In genomic region chr15:47750740-47751262, GRCh38 we compare ENCODE assay signal across 19 cellular contexts. TPM values are rescaled to one million over a fixed set of nuclear protein-coding genes. Genes with fewer than 3 reads are reported as not detected.
DNase-seq lines count a peak whose midpoint lies in the region; ATAC-seq, FAIRE-seq and TF ChIP-seq lines count a peak whose summit lies in the region.
"Had no signal": no experiment of that assay in that cellular context is flagged by ENCODE, and none has a peak within 500 bp of the region (broad histone marks: within the 10 kb centered on the region; RNA-seq: fewer than 3 reads in every experiment).

No MANE protein-coding gene starts in this region.

- no peak overlapping the region for H3K4ac ChIP-seq in mesenchymal stem cell (ENCODE audit: low read depth in 1 of 2, low read length in 2 of 2)

- H2AFZ ChIP-seq in endothelial cell of umbilical vein (ENCODE audit: low read depth, low read length) (no peak overlapping the region), mesenchymal stem cell (ENCODE audit: low read depth, low read length) (no peak overlapping the region), smooth muscle cell (ENCODE audit: low read depth) (no peak overlapping the region)

- H3K18ac ChIP-seq in mesenchymal stem cell (ENCODE audit: low read depth in 1 of 2, low read length in 2 of 2), result peak overlapping the region; percentile 58

- no peak for ATAC-seq in heart right ventricle
- no peak for ATAC-seq in GM21786 (IDR thresholded peaks at IDR 0.05; ENCODE audit: unreplicated experiment)
- ATAC-seq: HepG2, Right ventricle myocardium inferior had no signal

- no peak overlapping the region for H3K9ac ChIP-seq in endothelial cell of umbilical vein (replicated peaks; ENCODE audit: extremely low read depth, insufficient read depth, low read length)
- H3K9ac ChIP-seq in mesenchymal stem cell (ENCODE audit: low read length), result no peak overlapping the region
- H3K9ac ChIP-seq in smooth muscle cell (ENCODE audit: low read depth), result no peak overlapping the region
- H3K9ac ChIP-seq: KMS-11 had no signal

- no TSS peak for BruUV-seq in endothelial cell of umbilical vein (replicated peaks; lab: Mats Ljungman, UMichigan)

- H2BK5ac ChIP-seq in mesenchymal stem cell (ENCODE audit: low read depth, low read length, poor library complexity, severe bottlenecking), result no peak overlapping the region

- dilution Hi-C loops in endothelial cell of umbilical vein (cut with MboI; ENCODE audit: extremely low pct_ligation_motif_present, low sequenced_read_pairs), result no loop called here

- H3K4me2 ChIP-seq in endothelial cell of umbilical vein (ENCODE audit: insufficient read depth, low read length) (peak overlapping the region; percentile 43), mesenchymal stem cell (ENCODE audit: low read length, poor library complexity, severe bottlenecking) (peak overlapping the region; percentile 27), smooth muscle cell (peak overlapping the region; percentile 60)
- H3K4me2 ChIP-seq: KMS-11 had no signal

- no peak for TF ChIP-seq POLR2A in endothelial cell of umbilical vein (IDR thresholded peaks at IDR 0.05; ENCODE audit: low read depth, low read length)
- no peak for TF ChIP-seq POLR2A in sigmoid colon (IDR thresholded peaks at IDR 0.05)

- H3K79me2 ChIP-seq in endothelial cell of umbilical vein (ENCODE audit: control insufficient read depth, insufficient read depth, low read length), result no peaks in the 10 kb centered on the region
- peaks cover 62% of the 10 kb centered on the region for H3K79me2 ChIP-seq in smooth muscle cell (ENCODE audit: low read depth)

- peak overlapping the region; percentile 62 for H2AK5ac ChIP-seq in mesenchymal stem cell (ENCODE audit: low read length, severe bottlenecking)

- 80 to 82% methylated on average over 4 of the region's 4 CpGs for WGBS in heart right ventricle, 2 donors
- 56% methylated on average over 3 of the region's 4 CpGs for WGBS in mesenchymal stem cell
- WGBS in smooth muscle cell (ENCODE audit: low lambda C conversion rate), result 90% methylated on average over 4 of the region's 4 CpGs
- WGBS in sigmoid colon, 2 donors, result 87 to 90% methylated on average over 4 of the region's 4 CpGs

- peak overlapping the region; percentile 76 for H4K8ac ChIP-seq in mesenchymal stem cell (ENCODE audit: low read length)

- POLR2A ChIA-PET in endothelial cell of umbilical vein (lab: Charles Lee), result no interaction called here

- H3K27me3 ChIP-seq in cardiac muscle cell (no peaks in the 10 kb centered on the region), heart right ventricle (no peaks in the 10 kb centered on the region), endothelial cell of umbilical vein (ENCODE audit: control insufficient read depth in 2 of 2, insufficient read depth in 2 of 2, low read length in 2 of 2) (no peaks in the 10 kb centered on the region), mesenchymal stem cell (ENCODE audit: control insufficient read depth in 1 of 2, insufficient read depth in 1 of 2, low read length in 2 of 2) (no peaks in the 10 kb centered on the region), smooth muscle cell (ENCODE audit: low read depth) (no peaks in the 10 kb centered on the region), sigmoid colon (no peaks in the 10 kb centered on the region)

- TF ChIP-seq CTCF in cardiac muscle cell (IDR thresholded peaks at IDR 0.05; ENCODE audit: low read depth, low read length) (no peak), heart right ventricle (IDR thresholded peaks at IDR 0.05) (no peak), endothelial cell of umbilical vein (IDR thresholded peaks at IDR 0.05; ENCODE audit: extremely low read depth in 1 of 2, insufficient read depth in 1 of 2, low read depth in 1 of 2, low read length in 2 of 2) (no peak), smooth muscle cell (IDR thresholded peaks at IDR 0.05; ENCODE audit: borderline replicate concordance, insufficient read depth, poor library complexity, severe bottlenecking) (no peak), sigmoid colon (IDR thresholded peaks at IDR 0.05) (no peak)

- intact Hi-C loops in heart right ventricle (cut with DNase I), result no loop called here
- intact Hi-C loops in endothelial cell of umbilical vein (cut with micrococcal nuclease), result loop anchor here (1.0 to 10.0 kb wide), 2 partner anchors 34 to 556 kb away; partner anchors contain the start of gene SEMA6D
- intact Hi-C loops in sigmoid colon (cut with DNase I), result no loop called here

- peaks cover 9% of the 10 kb centered on the region for H3F3A ChIP-seq in smooth muscle cell (ENCODE audit: low read depth)

- H2BK120ac ChIP-seq in mesenchymal stem cell (ENCODE audit: low read depth, low read length), result peak overlapping the region; percentile 42

- H3K9me3 ChIP-seq in cardiac muscle cell (ENCODE audit: low read depth) (no peaks in the 10 kb centered on the region), heart right ventricle (peaks cover 0 to 31% (median 13%) of the 10 kb centered on the region in 11 donors), endothelial cell of umbilical vein (replicated peaks; ENCODE audit: control insufficient read depth, insufficient read depth, low read length) (peaks cover 4% of the 10 kb centered on the region), mesenchymal stem cell (ENCODE audit: control insufficient read depth, low read length) (peaks cover 21% of the 10 kb centered on the region), smooth muscle cell (replicated peaks; ENCODE audit: low read depth) (peaks cover 9% of the 10 kb centered on the region), sigmoid colon (peaks cover 0 to 9% (median 3%) of the 10 kb centered on the region in 4 donors)

- H3K79me1 ChIP-seq in mesenchymal stem cell (replicated peaks; ENCODE audit: low read length, poor library complexity, severe bottlenecking), result no peaks in the 10 kb centered on the region

- no peak overlapping the region for H3K23ac ChIP-seq in mesenchymal stem cell (ENCODE audit: low read length in 2 of 2)

- peak overlapping the region; percentile 57 for H2BK15ac ChIP-seq in mesenchymal stem cell (ENCODE audit: low read depth, poor library complexity, severe bottlenecking)

- H4K20me1 ChIP-seq in endothelial cell of umbilical vein (replicated peaks; ENCODE audit: control insufficient read depth, extremely low read depth, insufficient read depth, low read length) (no peaks in the 10 kb centered on the region), smooth muscle cell (ENCODE audit: low read depth) (peaks cover 3% of the 10 kb centered on the region)

- H4K91ac ChIP-seq in mesenchymal stem cell (ENCODE audit: low read length), result peak overlapping the region; percentile 43

- H3K4me1 ChIP-seq in cardiac muscle cell (ENCODE audit: low read depth), result peaks cover 39% of the 10 kb centered on the region
- H3K4me1 ChIP-seq in heart right ventricle, result peaks cover 0 to 31% (median 14%) of the 10 kb centered on the region in 9 donors
- H3K4me1 ChIP-seq in endothelial cell of umbilical vein (ENCODE audit: control insufficient read depth, extremely low read depth, insufficient read depth, low read length), result peaks cover 17% of the 10 kb centered on the region
- peaks cover 3% of the 10 kb centered on the region for H3K4me1 ChIP-seq in mesenchymal stem cell (ENCODE audit: control insufficient read depth, insufficient read depth, low read depth, low read length)
- no peaks in the 10 kb centered on the region for H3K4me1 ChIP-seq in smooth muscle cell (ENCODE audit: low read depth)
- no peaks in the 10 kb centered on the region for H3K4me1 ChIP-seq in sigmoid colon
- H3K4me1 ChIP-seq: Caco-2 had no signal

- H3K27ac ChIP-seq in cardiac muscle cell (peak overlapping the region; percentile 52), heart right ventricle (no peak overlapping the region), endothelial cell of umbilical vein (ENCODE audit: insufficient read depth, low read depth, low read length) (peak overlapping the region; percentile 58), mesenchymal stem cell (ENCODE audit: low read length, poor library complexity, severe bottlenecking) (peak overlapping the region; percentile 77), smooth muscle cell (ENCODE audit: low read depth) (peak overlapping the region; percentile 65), sigmoid colon (no peak overlapping the region)
- H3K27ac ChIP-seq: KMS-11, SK-N-MC had no signal

- DNase-seq in cardiac muscle cell (ENCODE audit: low read depth in 1 of 2, low spot score in 1 of 2) (no peak), heart right ventricle (no peak), endothelial cell of umbilical vein (ENCODE audit: low read depth, low spot score) (no peak), mesenchymal stem cell (no peak), smooth muscle cell (lab: John Stamatoyannopoulos, UW; ENCODE audit: unreplicated experiment) (no peak), activated gamma-delta T cell (lab: John Stamatoyannopoulos, UW) (no peak), sigmoid colon (no peak)
- DNase-seq: Caco-2; CD4-positive, CD25-positive, alpha-beta regulatory T cell; NCI-H1417; NCI-H1930; NCI-H526 had no signal

- H3K4me3 ChIP-seq in cardiac muscle cell (no peak overlapping the region), heart right ventricle (no peak overlapping the region), endothelial cell of umbilical vein (replicated peaks in 1 of 3; ENCODE audit: insufficient read depth in 1 of 3, low read depth in 1 of 3, low read length in 3 of 3) (no peak overlapping the region), mesenchymal stem cell (ENCODE audit: insufficient read depth in 1 of 2, low read depth in 1 of 2, low read length in 2 of 2) (no peak overlapping the region), smooth muscle cell (no peak overlapping the region), sigmoid colon (no peak overlapping the region)
- H3K4me3 ChIP-seq: SK-N-MC had no signal

- H3K14ac ChIP-seq in mesenchymal stem cell (ENCODE audit: low read length in 2 of 2), result no peak overlapping the region

- peak overlapping the region in 1 of 2 experiments; percentile 76 for H2BK12ac ChIP-seq in mesenchymal stem cell (ENCODE audit: low read length in 2 of 2)

- TF ChIP-seq EP300 in sigmoid colon (IDR thresholded peaks at IDR 0.05), result no peak

- H3K9me1 ChIP-seq in endothelial cell of umbilical vein (replicated peaks; ENCODE audit: control insufficient read depth, extremely low read depth, insufficient read depth, low read length), result no peaks in the 10 kb centered on the region

- FAIRE-seq in endothelial cell of umbilical vein (lab: Jason Lieb, UNC), result no peak
- FAIRE-seq: GM12891, GM18507, HepG2 had no signal

- CTCF ChIA-PET in endothelial cell of umbilical vein (lab: Charles Lee), result interaction anchor here (1.0 to 1.6 kb wide), 4 partner anchors 33 to 555 kb away, joined by 3 to 10 read pairs (median 6); partner anchors contain the start of gene SEMA6D

- peaks cover 3% of the 10 kb centered on the region for H3K36me3 ChIP-seq in cardiac muscle cell
- H3K36me3 ChIP-seq in heart right ventricle, result peaks cover 0 to 15% (median 0%) of the 10 kb centered on the region in 9 donors
- H3K36me3 ChIP-seq in endothelial cell of umbilical vein (ENCODE audit: control insufficient read depth in 2 of 2, extremely low read depth in 1 of 2, insufficient read depth in 2 of 2, low read length in 2 of 2), result no peaks in the 10 kb centered on the region
- H3K36me3 ChIP-seq in mesenchymal stem cell (ENCODE audit: control insufficient read depth in 1 of 2, insufficient read depth in 2 of 2, low read depth in 1 of 2, low read length in 2 of 2), result no peaks in the 10 kb centered on the region
- H3K36me3 ChIP-seq in smooth muscle cell (ENCODE audit: low read depth), result no peaks in the 10 kb centered on the region
- no peaks in the 10 kb centered on the region for H3K36me3 ChIP-seq in sigmoid colon

RNA-seq across cellular contexts. Expression of gene SEMA6D, which starts 33.5 kb away (rescaled TPM):
- total RNA-seq in cardiac muscle cell (71.3 and 90.6 TPM in 2 replicates), heart right ventricle (10 to 100 TPM in 7 of 10 donors, 1 to 10 TPM in 3; 4.6 to 20.1 (median 12.9) TPM), endothelial cell of umbilical vein (22.5 and 26.7 TPM in 2 replicates), smooth muscle cell (44.9 and 63.6 TPM in 2 replicates), sigmoid colon (10 to 100 TPM in 1 of 4 donors, 1 to 10 TPM in 3; 5.6 to 12.5 (median 6.6) TPM)
- polyA plus RNA-seq in cardiac muscle cell (77.6 and 100 TPM in 2 replicates), heart right ventricle (1 to 10 TPM; 1.4 to 7.3 TPM), endothelial cell of umbilical vein (16.3 and 16.4 TPM in 2 replicates), smooth muscle cell (31.4 and 32.4 TPM in 2 replicates), sigmoid colon (10 to 100 TPM in 1 of 3 donors, 1 to 10 TPM in 2; 2.4 to 10.4 (median 2.8) TPM)
- polyA plus RNA-seq in endothelial cell of umbilical vein (2011; cell fraction: cytosol; rRNA removed), result 5.5 and 7.0 TPM in 2 replicates
- polyA plus RNA-seq in endothelial cell of umbilical vein (2011; cell fraction: nucleus; rRNA removed), result 60.7 and 69.8 TPM in 2 replicates
- 9.2 and 13.4 TPM in 2 replicates for polyA plus RNA-seq in endothelial cell of umbilical vein (2012)
- 52.1 and 54.8 TPM in 2 replicates for polyA minus RNA-seq in endothelial cell of umbilical vein
- 21.8 TPM for polyA minus RNA-seq in endothelial cell of umbilical vein (2011; cell fraction: cytosol; rRNA and poly(A)+ RNA removed)
- 52.4 and 55.5 TPM in 2 replicates for polyA minus RNA-seq in endothelial cell of umbilical vein (2011; cell fraction: nucleus; rRNA and poly(A)+ RNA removed)
- polyA plus RNA-seq in mesenchymal stem cell (2013, experiment 1 of 2), result 20.3 TPM
- 19.3 TPM for polyA plus RNA-seq in mesenchymal stem cell (2013, experiment 2 of 2)
- total RNA-seq: CD4-positive, CD25-positive, alpha-beta regulatory T cell; HepG2 had no signal
- polyA plus RNA-seq: CD4-positive, CD25-positive, alpha-beta regulatory T cell; HepG2 had no signal

Comparison
In these comparisons a context has a peak if more than half of its experiments do, and no peak if none do; other contexts are left out.
1. H3K27ac ChIP-seq: peak in cardiac muscle cell (single experiment), endothelial cell of umbilical vein (single experiment), mesenchymal stem cell (single experiment) and smooth muscle cell (single experiment); none in heart right ventricle (0 of 10) and sigmoid colon (0 of 4).
2. Peak in every context shown above with its lines, with median percentiles within 50 percentile points of each other: H3K4me2 ChIP-seq.